12 cellular contexts compared by ENCODE assay signal in the genomic region with DNA sequence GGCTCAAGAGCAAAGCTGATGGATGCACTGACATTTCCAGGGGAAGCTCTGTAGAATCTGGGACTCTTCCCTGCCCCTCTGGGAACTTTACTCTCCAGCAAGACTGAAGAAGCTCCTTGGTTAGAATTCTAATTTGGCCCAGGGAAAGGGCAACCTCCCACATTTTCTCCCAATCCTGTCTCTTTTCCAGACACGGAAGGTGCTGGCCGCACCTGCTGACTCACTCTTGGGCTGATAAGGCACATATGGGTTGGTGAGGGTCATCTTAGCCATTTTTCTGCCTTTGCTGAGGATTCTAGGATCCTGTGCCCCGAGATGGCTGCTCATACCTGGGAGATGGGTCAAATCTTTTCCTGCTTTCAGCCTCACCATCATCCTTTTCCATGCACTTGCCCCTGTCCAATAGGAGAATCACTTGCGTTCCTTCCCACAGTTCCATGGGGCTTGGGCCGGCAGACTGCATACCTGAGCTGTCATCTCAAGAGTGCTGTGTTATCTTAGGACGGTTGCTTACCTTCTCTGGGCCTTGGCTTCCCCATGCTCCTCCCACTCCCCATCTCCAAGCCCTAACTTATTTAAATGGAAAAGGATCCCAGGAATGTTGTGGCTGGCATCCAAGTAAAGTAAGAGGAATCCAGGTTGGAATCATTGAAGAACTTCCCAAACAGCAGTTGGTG. TPM values are rescaled to one million over a fixed set of nuclear protein-coding genes. Genes with fewer than 3 reads are reported as not detected.
DNase-seq lines count a peak whose midpoint lies in the region; FAIRE-seq and TF ChIP-seq lines count a peak whose summit lies in the region.
"Had no signal": no experiment of that assay in that cellular context is flagged by ENCODE, and none has a peak within 500 bp of the region (broad histone marks: within the 10 kb centered on the region; RNA-seq: fewer than 3 reads in every experiment).

No MANE protein-coding gene starts in this region.

- FAIRE-seq in G401.6 (lab: Jason Lieb, UNC) (peak; percentile 78), keratinocyte (lab: Jason Lieb, UNC) (peak; percentile 85), small intestine (lab: Jason Lieb, UNC) (no peak)

- H3K9ac ChIP-seq in keratinocyte (ENCODE audit: control insufficient read depth, extremely low read depth, insufficient read depth, low read length), result peak overlapping the region; percentile 91

- intact Hi-C loops in MCF 10A (cut with micrococcal nuclease), result no loop called here

- H4K20me1 ChIP-seq in keratinocyte (ENCODE audit: control insufficient read depth, extremely low read depth, insufficient read depth, low read length), result peaks cover 26% of the 10 kb centered on the region

- H3K9me1 ChIP-seq in keratinocyte (ENCODE audit: control insufficient read depth, extremely low read depth, insufficient read depth, low read length), result peaks cover 3% of the 10 kb centered on the region

- 6 to 44% (median 28%) methylated on average over 6 of the region's 6 CpGs for WGBS in small intestine, 3 donors

- H3K4me1 Mint-ChIP-seq in MCF 10A (ENCODE audit: insufficient read depth, unreplicated experiment), result peaks cover 60% of the 10 kb centered on the region

- no peak for TF ChIP-seq CTCF in MCF 10A (IDR thresholded peaks at IDR 0.05; ENCODE audit: unreplicated experiment)
- no peak for TF ChIP-seq CTCF in keratinocyte (optimal IDR thresholded peaks at IDR 0.05 in 1 of 3, IDR thresholded peaks at IDR 0.05 in 1 of 3, conservative IDR thresholded peaks at IDR 0.05 in 1 of 3; ENCODE audit: extremely low read depth in 1 of 3, insufficient read depth in 2 of 3, low read length in 3 of 3)

- H3K4me3 Mint-ChIP-seq in MCF 10A (ENCODE audit: unreplicated experiment), result no peak overlapping the region

- H3K4me2 ChIP-seq in keratinocyte (ENCODE audit: control insufficient read depth, extremely low read depth, insufficient read depth, low read depth, low read length), result peak overlapping the region; percentile 87

- H3K36me3 ChIP-seq in keratinocyte (ENCODE audit: control insufficient read depth in 2 of 2, extremely low read depth in 1 of 2, insufficient read depth in 2 of 2, low read length in 2 of 2) (peaks cover 18 to 19% of the 10 kb centered on the region in 2 experiments), small intestine (ENCODE audit: control insufficient read depth in 2 of 2, insufficient read depth in 2 of 2, low read length in 2 of 2) (no peaks in the 10 kb centered on the region)
- H3K36me3 ChIP-seq in effector memory CD4-positive, alpha-beta T cell (ENCODE audit: control insufficient read depth, insufficient read depth, low read length), result no peaks in the 10 kb centered on the region
- H3K36me3 ChIP-seq: neutrophil had no signal

- no TSS peak for BruUV-seq in MCF 10A (replicated peaks; lab: Mats Ljungman, UMichigan)

- H3K27me3 Mint-ChIP-seq in MCF 10A (ENCODE audit: insufficient read depth, unreplicated experiment), result no peaks in the 10 kb centered on the region

- dilution Hi-C loops in keratinocyte (cut with MboI; ENCODE audit: extremely low pct_ligation_motif_present, low sequenced_read_pairs), result no loop called here

- no peak overlapping the region for H3K27ac Mint-ChIP-seq in MCF 10A (ENCODE audit: low read depth, unreplicated experiment)

- H3K27ac ChIP-seq in keratinocyte (ENCODE audit: control insufficient read depth, insufficient read depth, low read length) (peak overlapping the region; percentile 94), small intestine (ENCODE audit: low read depth in 1 of 2, low read length in 1 of 2) (peak overlapping the region; percentile 92 to 98)
- no peak overlapping the region for H3K27ac ChIP-seq in effector memory CD4-positive, alpha-beta T cell (ENCODE audit: insufficient read depth, low read length, poor library complexity, severe bottlenecking)
- H3K27ac ChIP-seq: neutrophil had no signal

- peaks cover 9% of the 10 kb centered on the region for H3K36me3 Mint-ChIP-seq in MCF 10A (ENCODE audit: insufficient read depth, unreplicated experiment)

- H3K9me3 ChIP-seq in keratinocyte (ENCODE audit: control insufficient read depth, low read depth, low read length) (no peaks in the 10 kb centered on the region), small intestine (ENCODE audit: control insufficient read depth, low read depth) (no peaks in the 10 kb centered on the region)
- H3K9me3 ChIP-seq in effector memory CD4-positive, alpha-beta T cell (ENCODE audit: control insufficient read depth, low read length), result no peaks in the 10 kb centered on the region
- H3K9me3 ChIP-seq: neutrophil had no signal

- CTCF ChIA-PET in MCF 10A (lab: Yijun Ruan, JAX), result interaction anchor here (0.5 to 3.2 kb wide), 10 partner anchors 9 to 221 kb away, joined by 3 to 23 read pairs (median 4); no protein-coding TSS in a partner anchor

- peaks cover 74% of the 10 kb centered on the region for H3K4me1 ChIP-seq in keratinocyte (ENCODE audit: control insufficient read depth, extremely low read depth, insufficient read depth, low read length)
- H3K4me1 ChIP-seq in small intestine (ENCODE audit: control insufficient read depth in 2 of 2, insufficient read depth in 1 of 2, low read depth in 1 of 2, low read length in 1 of 2), result peaks cover 9 to 12% of the 10 kb centered on the region in 2 donors
- H3K4me1 ChIP-seq in effector memory CD4-positive, alpha-beta T cell (ENCODE audit: control insufficient read depth, insufficient read depth, low read length, poor library complexity, severe bottlenecking), result no peaks in the 10 kb centered on the region

- POLR2A ChIA-PET in MCF 10A (lab: Yijun Ruan, JAX), result interaction anchor here (0.7 to 6.4 kb wide), 6 partner anchors 13 to 106 kb away, joined by 3 to 62 read pairs (median 4); no protein-coding TSS in a partner anchor

- no peaks in the 10 kb centered on the region for H3K9me3 Mint-ChIP-seq in MCF 10A (ENCODE audit: unreplicated experiment)

- H3K79me2 ChIP-seq in keratinocyte (ENCODE audit: control insufficient read depth, insufficient read depth, low read length), result peaks cover 54% of the 10 kb centered on the region

- H3K4me3 ChIP-seq in keratinocyte (ENCODE audit: control insufficient read depth in 2 of 3, extremely low read depth in 1 of 3, insufficient read depth in 2 of 3, low read depth in 1 of 3, low read length in 3 of 3) (peak overlapping the region; percentile 73 to 99 (median 88)), small intestine (ENCODE audit: low read depth in 1 of 2, low read length in 2 of 2) (peak overlapping the region; percentile 55 to 75)
- no peak overlapping the region for H3K4me3 ChIP-seq in effector memory CD4-positive, alpha-beta T cell (ENCODE audit: insufficient read depth, low read depth, low read length, poor library complexity, severe bottlenecking)

- DNase-seq in MCF 10A (ENCODE audit: unreplicated experiment), result peak; percentile 50
- DNase-seq in keratinocyte (ENCODE audit: low read depth, low spot score), result no peak
- DNase-seq in small intestine, result peak; percentile 67
- DNase-seq in activated T-cell treated with anti-CD3 and anti-CD28 coated beads for 4 hours, result no peak
- DNase-seq in HPDE6-E6E7 (ENCODE audit: extremely low spot score), result no peak
- DNase-seq in effector memory CD4-positive, alpha-beta T cell, result no peak
- no peak for DNase-seq in germinal center (ENCODE audit: low spot score)
- DNase-seq: effector CD8-positive, alpha-beta T cell; KG1; stimulated activated naive CD4-positive, alpha-beta T cell had no signal

- H2AFZ ChIP-seq in keratinocyte (ENCODE audit: control insufficient read depth, low read length), result no peak overlapping the region

- no peaks in the 10 kb centered on the region for H3K27me3 ChIP-seq in keratinocyte (ENCODE audit: control insufficient read depth, extremely low read depth, insufficient read depth, low read length)
- H3K27me3 ChIP-seq in small intestine (ENCODE audit: control insufficient read depth in 2 of 2, insufficient read depth in 2 of 2, low read length in 2 of 2), result no peaks in the 10 kb centered on the region
- no peaks in the 10 kb centered on the region for H3K27me3 ChIP-seq in effector memory CD4-positive, alpha-beta T cell (replicated peaks; ENCODE audit: control insufficient read depth, insufficient read depth, low read length, poor library complexity, severe bottlenecking)

RNA-seq across cellular contexts. Expression of gene TINAGL1, which starts 1.3 kb away (rescaled TPM):
- total RNA-seq in MCF 10A (2022), result 2.7 and 2.9 TPM in 2 replicates
- polyA plus RNA-seq in keratinocyte (189 to 315 TPM (median 275 TPM) in 3 replicates), small intestine (10 to 100 TPM; 34.9 to 92.3 (median 44.5) TPM)
- polyA plus RNA-seq in keratinocyte (2011; ENCODE audit: low read depth), result 26.1 TPM
- 110 and 149 TPM in 2 replicates for polyA plus RNA-seq in keratinocyte (2011; cell fraction: cytosol; rRNA removed)
- polyA plus RNA-seq in keratinocyte (2011; cell fraction: nucleus; rRNA removed), result 323 and 403 TPM in 2 replicates
- polyA plus RNA-seq in keratinocyte (2012; ENCODE audit: low replicate concordance), result 93.3 and 275 TPM in 2 replicates
- 198 to 587 TPM (median 223 TPM) in 3 replicates for polyA minus RNA-seq in keratinocyte
- 259 TPM for polyA minus RNA-seq in keratinocyte (2011; cell fraction: cytosol; rRNA and poly(A)+ RNA removed)
- polyA minus RNA-seq in keratinocyte (2011; cell fraction: nucleus; rRNA and poly(A)+ RNA removed), result 310 and 334 TPM in 2 replicates

RNA-seq across cellular contexts. Expression of gene HCRTR1, which starts 39.8 kb away (rescaled TPM):
- total RNA-seq in MCF 10A (2022), result not detected in 2 replicates
- not detected in 3 replicates for polyA plus RNA-seq in keratinocyte
- not detected for polyA plus RNA-seq in keratinocyte (2011; ENCODE audit: low read depth)
- not detected in 2 replicates for polyA plus RNA-seq in keratinocyte (2011; cell fraction: cytosol; rRNA removed)
- polyA plus RNA-seq in keratinocyte (2011; cell fraction: nucleus; rRNA removed), result not detected in 2 replicates
- polyA plus RNA-seq in keratinocyte (2012; ENCODE audit: low replicate concordance), result not detected in 2 replicates
- polyA minus RNA-seq in keratinocyte, result not detected in 3 replicates
- polyA minus RNA-seq in keratinocyte (2011; cell fraction: cytosol; rRNA and poly(A)+ RNA removed), result not detected
- polyA minus RNA-seq in keratinocyte (2011; cell fraction: nucleus; rRNA and poly(A)+ RNA removed), result not detected in 2 replicates
- under 1 TPM in 1 of 3 donors, not detected in 2; 0.06 TPM for polyA plus RNA-seq in small intestine

Comparison
In these comparisons a context has a peak if more than half of its experiments do, and no peak if none do; other contexts are left out.
1. DNase-seq: peak in MCF 10A (single experiment) and small intestine (single experiment); none in keratinocyte (single experiment), activated T-cell treated with anti-CD3 and anti-CD28 coated beads for 4 hours (single experiment), HPDE6-E6E7 (single experiment), effector memory CD4-positive, alpha-beta T cell (0 of 3) and germinal center (single experiment).